ENCODE assay signal across 8 cellular contexts in genomic region chr1:156020293-156021086, GRCh38. TPM values are rescaled to one million over a fixed set of nuclear protein-coding genes. Genes with fewer than 3 reads are reported as not detected.
DNase-seq lines count a peak whose midpoint lies in the region; ATAC-seq, FAIRE-seq and TF ChIP-seq lines count a peak whose summit lies in the region.

TSS of gene SSR2 (minus strand) at chr1:156020951. CDS start at chr1:156020167, 784 bp downstream.

- ATAC-seq in GM18858 (IDR thresholded peaks at IDR 0.05; ENCODE audit: unreplicated experiment) (peak; percentile 88), HG03095 (IDR thresholded peaks at IDR 0.05; ENCODE audit: unreplicated experiment) (peak; percentile 98)

- no peaks in the 10 kb centered on the region for H3K9me3 Mint-ChIP-seq in immature natural killer cell

- H3K4me3 Mint-ChIP-seq in immature natural killer cell, result peak within 1 kb of the TSS; percentile 98 to 99 (median 99)

- TF ChIP-seq CTCF in VCaP (conservative IDR thresholded peaks at IDR 0.05) (no peak), bronchial epithelial cell (IDR thresholded peaks at IDR 0.05; ENCODE audit: insufficient read depth, low read length, severe bottlenecking) (no peak), spleen (IDR thresholded peaks at IDR 0.05 in 8 of 11, conservative IDR thresholded peaks at IDR 0.05 in 3 of 11) (peak in 1 of 11 experiments; percentile 18)

- H3K36me3 ChIP-seq in bronchial epithelial cell (ENCODE audit: control insufficient read depth, insufficient read depth, low read length) (peaks cover 9% of the 10 kb centered on the region), spleen (peaks cover 0 to 43% (median 40%) of the 10 kb centered on the region in 6 donors)

- H3K27me3 ChIP-seq in bronchial epithelial cell (ENCODE audit: control insufficient read depth, insufficient read depth, low read length), result no peaks in the 10 kb centered on the region
- no peaks in the 10 kb centered on the region for H3K27me3 ChIP-seq in spleen (replicated peaks in 1 of 7)

- H3K4me3 ChIP-seq in bronchial epithelial cell (ENCODE audit: low read depth, low read length) (peak within 1 kb of the TSS; percentile 60), spleen (peak within 1 kb of the TSS; percentile 58 to 96 (median 84))

- peaks cover 6 to 18% (median 9%) of the 10 kb centered on the region in 3 donors for H3K36me3 Mint-ChIP-seq in immature natural killer cell

- H3K27ac Mint-ChIP-seq in immature natural killer cell, result peak within 1 kb of the TSS; percentile 92 to 99 (median 96)

- intact Hi-C loops in spleen (cut with DNase I; ENCODE audit: low total_unique reads), result no loop called here

- peaks cover 2 to 47% (median 31%) of the 10 kb centered on the region in 6 donors for H3K4me1 ChIP-seq in spleen

- peak; percentile 61 for FAIRE-seq in A204.1 (lab: Jason Lieb, UNC)
- FAIRE-seq in bronchial epithelial cell (lab: Jason Lieb, UNC), result no peak

- no peaks in the 10 kb centered on the region for H3K9me3 ChIP-seq in spleen

- TF ChIP-seq POLR2A in spleen (IDR thresholded peaks at IDR 0.05), result no peak

- peaks cover 3 to 6% (median 5%) of the 10 kb centered on the region in 3 donors for H3K27me3 Mint-ChIP-seq in immature natural killer cell (ENCODE audit: low read depth in 3 of 3)

- H3K27ac ChIP-seq in VCaP (peak within 1 kb of the TSS; percentile 73), spleen (peak within 1 kb of the TSS; percentile 84 to 97 (median 92))

- WGBS in spleen, 5 donors, result 0 to 1% (median 0%) methylated on average over 41 to 44 of the region's 44 CpGs

- peaks cover 26 to 40% of the 10 kb centered on the region in 2 donors for H3K4me1 Mint-ChIP-seq in immature natural killer cell

- DNase-seq in NCI-H2171 treated with DMSO at 0.1 percent for 48 hours (lab: John Stamatoyannopoulos, UW) (peak; percentile 93), bronchial epithelial cell (ENCODE audit: low read depth) (peak; percentile 93), immature natural killer cell (peak; percentile 83 to 85 (median 84)), spleen (peak; percentile 93)

RNA-seq across cellular contexts. Expression of gene SSR2, which starts in this region (rescaled TPM):
- total RNA-seq in bronchial epithelial cell (225 and 564 TPM in 2 replicates), spleen (100 to 1,000 TPM; 152 to 254 (median 183) TPM)
- polyA plus RNA-seq in immature natural killer cell (100 to 1,000 TPM; 469 to 608 (median 563) TPM), spleen (100 to 1,000 TPM; 198 to 291 (median 224) TPM)

Comparison
In these comparisons a context has a peak if more than half of its experiments do, and no peak if none do; other contexts are left out.
1. Peak in every context shown above with its lines: DNase-seq, ATAC-seq, H3K4me3 ChIP-seq and H3K27ac ChIP-seq.